18 cellular contexts compared by ENCODE assay signal in the genomic region with DNA sequence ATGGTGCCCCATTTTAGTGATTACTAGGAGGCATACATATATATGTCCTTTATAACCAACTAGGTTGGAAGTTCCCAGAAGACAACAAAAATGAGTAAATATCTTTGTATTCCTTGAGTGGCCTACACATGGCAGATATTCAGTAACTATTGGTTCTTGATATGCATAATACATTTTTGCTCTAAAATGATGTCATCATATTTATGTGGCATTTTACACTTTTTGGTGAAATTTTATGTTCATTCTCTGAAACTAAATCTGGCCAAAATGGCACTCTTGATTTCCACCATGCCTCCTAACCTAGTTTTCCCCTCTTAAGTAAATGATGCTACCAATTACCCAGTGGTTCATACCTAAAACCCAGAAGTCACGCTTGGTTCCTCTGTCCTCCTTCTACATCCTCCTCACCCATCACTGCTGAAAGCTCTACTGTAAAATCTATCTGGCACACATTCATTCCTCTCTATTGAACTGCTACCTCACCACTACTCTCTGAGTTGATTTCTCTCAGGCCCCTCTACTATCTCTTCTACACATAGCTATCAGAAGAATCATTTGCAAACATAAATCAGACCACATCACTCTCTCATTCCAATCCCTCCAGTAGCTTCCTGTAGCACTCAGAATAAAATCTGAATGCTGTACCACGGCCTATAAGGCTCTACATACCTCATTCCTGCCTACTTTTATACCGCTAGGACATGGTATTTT. TPM values are rescaled to one million over a fixed set of nuclear protein-coding genes. Genes with fewer than 3 reads are reported as not detected.
DNase-seq lines count a peak whose midpoint lies in the region; ATAC-seq lines count a peak whose summit lies in the region.
"Had no signal": no experiment of that assay in that cellular context is flagged by ENCODE, and none has a peak within 500 bp of the region (broad histone marks: within the 10 kb centered on the region; RNA-seq: fewer than 3 reads in every experiment).

No MANE protein-coding gene starts in this region.

- H3K27me3 Mint-ChIP-seq in activated T-cell treated with anti-CD3 and anti-CD28 coated beads, Interleukin-2, amount 50 U/mL, for 72 hours (ENCODE audit: low read depth), result no peaks in the 10 kb centered on the region
- H3K27me3 Mint-ChIP-seq in activated T-cell treated with anti-CD3 and anti-CD28 coated beads, Interleukin-2, amount 50 U/mL, for 4 hours (ENCODE audit: low read depth), result no peaks in the 10 kb centered on the region
- H3K27me3 Mint-ChIP-seq: B cell; CD4-positive, alpha-beta T cell; IgD-negative memory B cell had no signal

- H3K4me3 Mint-ChIP-seq in activated T-cell treated with anti-CD3 and anti-CD28 coated beads, Interleukin-2, amount 50 U/mL, for 72 hours, result no peak overlapping the region
- H3K4me3 Mint-ChIP-seq in activated T-cell treated with anti-CD3 and anti-CD28 coated beads, Interleukin-2, amount 50 U/mL, for 4 hours, result no peak overlapping the region
- H3K4me3 Mint-ChIP-seq: B cell; CD4-positive, alpha-beta T cell; IgD-negative memory B cell had no signal

- H3K27ac Mint-ChIP-seq in activated T-cell treated with anti-CD3 and anti-CD28 coated beads, Interleukin-2, amount 50 U/mL, for 72 hours, result no peak overlapping the region
- H3K27ac Mint-ChIP-seq: B cell; CD4-positive, alpha-beta T cell had no signal

- H3K9me3 Mint-ChIP-seq in activated T-cell treated with anti-CD3 and anti-CD28 coated beads, Interleukin-2, amount 50 U/mL, for 72 hours, result no peaks in the 10 kb centered on the region
- H3K9me3 Mint-ChIP-seq in activated T-cell treated with anti-CD3 and anti-CD28 coated beads, Interleukin-2, amount 50 U/mL, for 4 hours, result no peaks in the 10 kb centered on the region
- H3K9me3 Mint-ChIP-seq: CD4-positive, alpha-beta T cell; IgD-negative memory B cell had no signal

- H3K36me3 Mint-ChIP-seq in activated T-cell treated with anti-CD3 and anti-CD28 coated beads, Interleukin-2, amount 50 U/mL, for 72 hours (ENCODE audit: insufficient read depth in 2 of 2), result peaks cover 4 to 12% of the 10 kb centered on the region in 2 donors
- peaks cover 37% of the 10 kb centered on the region for H3K36me3 Mint-ChIP-seq in activated T-cell treated with anti-CD3 and anti-CD28 coated beads, Interleukin-2, amount 50 U/mL, for 4 hours (ENCODE audit: insufficient read depth)

- DNase-seq in activated T-cell treated with anti-CD3 and anti-CD28 coated beads, Interleukin-2, amount 50 U/mL, for 72 hours, result no peak
- DNase-seq in activated T-cell treated with anti-CD3 and anti-CD28 coated beads, Interleukin-2, amount 50 U/mL, for 4 hours, result no peak
- DNase-seq in EH (ENCODE audit: low read depth) (peak; percentile 12), amniotic epithelial cell (ENCODE audit: low read depth) (peak; percentile 16), iris pigment epithelial cell (ENCODE audit: low read depth) (peak; percentile 56), AG08396 (ENCODE audit: low spot score) (no peak)
- DNase-seq: 8988T; ACHN; C1 segment of cervical spinal cord; Calu3; CD4-positive, alpha-beta T cell; DMS 273 treated with DMSO at 0.1 percent for 48 hours; GM23248 had no signal

- peak; percentile 34 to 51 for ATAC-seq in activated T-cell treated with anti-CD3 and anti-CD28 coated beads, Interleukin-2, amount 50 U/mL, for 72 hours (replicated peaks in 1 of 2)
- ATAC-seq in activated T-cell treated with anti-CD3 and anti-CD28 coated beads, Interleukin-2, amount 50 U/mL, for 4 hours, result no peak
- ATAC-seq in HG02981 (IDR thresholded peaks at IDR 0.05; ENCODE audit: unreplicated experiment) (no peak), GM19324 (IDR thresholded peaks at IDR 0.05; ENCODE audit: low FRiP score, unreplicated experiment) (no peak)
- ATAC-seq: HCT116 had no signal

- H3K4me1 Mint-ChIP-seq in activated T-cell treated with anti-CD3 and anti-CD28 coated beads, Interleukin-2, amount 50 U/mL, for 72 hours (ENCODE audit: low read depth), result peaks cover 25% of the 10 kb centered on the region
- H3K4me1 Mint-ChIP-seq in activated T-cell treated with anti-CD3 and anti-CD28 coated beads, Interleukin-2, amount 50 U/mL, for 4 hours (ENCODE audit: low read depth), result peaks cover 4% of the 10 kb centered on the region
- H3K4me1 Mint-ChIP-seq: B cell had no signal

RNA-seq across cellular contexts. Expression of gene SLC10A7, which starts 13.4 kb away (rescaled TPM):
- total RNA-seq in activated T-cell treated with anti-CD3 and anti-CD28 coated beads, Interleukin-2, amount 50 U/mL, for 72 hours, result 10 to 100 TPM; 28.3 to 31.9 TPM
- total RNA-seq in activated T-cell treated with anti-CD3 and anti-CD28 coated beads, Interleukin-2, amount 50 U/mL, for 4 hours, result 10 to 100 TPM; 11.6 to 14.4 (median 13.0) TPM

Comparison
In these comparisons a context has a peak if more than half of its experiments do, and no peak if none do; other contexts are left out.
1. ATAC-seq: peak in activated T-cell treated with anti-CD3 and anti-CD28 coated beads, Interleukin-2, amount 50 U/mL, for 72 hours (2 of 2); none in activated T-cell treated with anti-CD3 and anti-CD28 coated beads, Interleukin-2, amount 50 U/mL, for 4 hours (0 of 2), HG02981 (single experiment) and GM19324 (single experiment).
2. DNase-seq: peak in EH (single experiment), amniotic epithelial cell (single experiment) and iris pigment epithelial cell (single experiment); none in activated T-cell treated with anti-CD3 and anti-CD28 coated beads, Interleukin-2, amount 50 U/mL, for 72 hours (0 of 2), activated T-cell treated with anti-CD3 and anti-CD28 coated beads, Interleukin-2, amount 50 U/mL, for 4 hours (single experiment) and AG08396 (single experiment).